Comparison of ENCODE assay signal across 1 cellular context in genomic region chr15:78437762-78438594, GRCh38.
TF ChIP-seq lines count a peak whose summit lies in the region.

Gene IREB2, plus strand, starts transcription at chr15:78438216. Its CDS starts 122 bp downstream, at chr15:78438338.

TF ChIP-seq in HepG2, 621 proteins besides CTCF, POLR2A, EP300 and RAD21 (continued from another document and continues in another):
- TF ChIP-seq ZBED4 (CRISPR knock-in tag; IDR thresholded peaks at IDR 0.05; ENCODE audit: borderline replicate concordance) (no peak), ZNF564 (CRISPR knock-in tag; IDR thresholded peaks at IDR 0.05) (no peak; the same call in 1 of the 2 replicates), ZHX2 (IDR thresholded peaks at IDR 0.05; ENCODE audit: low read depth) (peak; percentile 60), ZHX2 (CRISPR knock-in tag; IDR thresholded peaks at IDR 0.05; ENCODE audit: borderline replicate concordance) (no peak; the same call in 1 of the 2 replicates), ZFP36L2 (CRISPR knock-in tag; IDR thresholded peaks at IDR 0.05) (no peak; the same call in 1 of the 2 replicates), ZNF383 (CRISPR knock-in tag; IDR thresholded peaks at IDR 0.05; ENCODE audit: borderline replicate concordance) (no peak), ZSCAN5A (CRISPR knock-in tag; IDR thresholded peaks at IDR 0.05; ENCODE audit: borderline replicate concordance) (no peak; the same call in 1 of the 2 replicates), ZNF790 (CRISPR knock-in tag; IDR thresholded peaks at IDR 0.05; ENCODE audit: borderline replicate concordance) (peak; percentile 70; the same call in 1 of the 2 replicates), ZNF7 (CRISPR knock-in tag; IDR thresholded peaks at IDR 0.05) (no peak), ZNF44 (CRISPR knock-in tag; IDR thresholded peaks at IDR 0.05) (no peak), FOXA3 (CRISPR knock-in tag; IDR thresholded peaks at IDR 0.05) (peak; percentile 58), ZNF142 (CRISPR knock-in tag; IDR thresholded peaks at IDR 0.05) (no peak), SOX6 (IDR thresholded peaks at IDR 0.05) (no peak), SOX6 (CRISPR knock-in tag; IDR thresholded peaks at IDR 0.05) (peak; percentile 60), RFXAP (CRISPR knock-in tag; IDR thresholded peaks at IDR 0.05; ENCODE audit: borderline replicate concordance) (peak; percentile 66; the same call in 1 of the 2 replicates), RFX1 (IDR thresholded peaks at IDR 0.05) (no peak), ZBTB33 (CRISPR knock-in tag; IDR thresholded peaks at IDR 0.05) (no peak), MAF1 (CRISPR knock-in tag; IDR thresholded peaks at IDR 0.05; ENCODE audit: borderline replicate concordance) (peak; percentile 76; the same call in 1 of the 2 replicates), PRDM15 (CRISPR knock-in tag; IDR thresholded peaks at IDR 0.05) (no peak; the same call in 1 of the 2 replicates), POGK (CRISPR knock-in tag; conservative IDR thresholded peaks at IDR 0.05) (no peak), NR3C1 (CRISPR knock-in tag; IDR thresholded peaks at IDR 0.05) (no peak), KDM6A (CRISPR knock-in tag; IDR thresholded peaks at IDR 0.05; ENCODE audit: low read depth) (no peak)
